12 cellular contexts compared by ENCODE assay signal in the genomic region with DNA sequence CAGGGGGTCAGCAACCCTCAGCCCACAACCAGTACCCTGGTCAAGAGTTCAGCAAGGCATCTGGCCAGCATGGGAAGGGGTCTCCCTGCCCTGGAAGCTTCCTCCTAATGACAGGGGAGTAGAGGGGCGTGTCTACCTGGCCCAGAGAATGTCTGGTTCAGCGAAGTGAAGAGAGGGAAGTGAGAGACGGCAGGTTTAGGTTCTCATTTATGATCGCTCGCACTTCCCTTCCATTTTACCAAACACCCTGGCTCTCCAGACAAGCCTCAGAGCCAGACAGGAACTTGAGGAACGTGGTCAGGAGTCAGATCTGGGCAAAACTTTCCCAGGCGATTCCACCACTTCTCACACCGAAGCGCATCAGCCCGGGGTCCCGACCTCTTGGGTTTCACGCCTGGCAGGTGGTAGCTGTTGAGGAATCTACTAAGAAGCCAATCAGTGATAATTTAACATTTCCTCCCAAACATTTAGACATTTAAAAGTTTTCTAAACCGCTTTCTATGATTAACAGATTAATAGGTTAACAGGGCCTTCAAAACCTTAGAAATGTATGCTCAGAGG. TPM values are rescaled to one million over a fixed set of nuclear protein-coding genes. Genes with fewer than 3 reads are reported as not detected.
DNase-seq lines count a peak whose midpoint lies in the region; ATAC-seq and TF ChIP-seq lines count a peak whose summit lies in the region.
"Had no signal": no experiment of that assay in that cellular context is flagged by ENCODE, and none has a peak within 500 bp of the region (broad histone marks: within the 10 kb centered on the region; RNA-seq: fewer than 3 reads in every experiment).

No MANE protein-coding gene starts in this region.

- H3K9ac ChIP-seq in BLaER1 treated with 17β-estradiol and CSF1 and Interleukin-3, amounts not matched to agents 10 nM and 100 nM = peak overlapping the region in 1 of 11 experiments; percentile 40; a peak in 2 of 22 replicates

- H3K36me3 ChIP-seq in BLaER1 treated with 17β-estradiol and CSF1 and Interleukin-3, amounts not matched to agents 10 nM and 100 nM = peaks cover 0 to 40% (median 17%) of the 10 kb centered on the region in 11 experiments; a peak in 16 of 22 replicates
- peaks cover 0 to 10% (median 8%) of the 10 kb centered on the region in 4 donors for H3K36me3 ChIP-seq in esophagus muscularis mucosa
- no peaks in the 10 kb centered on the region for H3K36me3 ChIP-seq in gastrocnemius medialis
- peaks cover 5% of the 10 kb centered on the region for H3K36me3 ChIP-seq in effector memory CD4-positive, alpha-beta T cell (ENCODE audit: control insufficient read depth, insufficient read depth, low read length)

- in situ Hi-C loops in gastrocnemius medialis (cut with MboI; ENCODE audit: low sequenced_read_pairs in 4 of 4) = no loop called here

- WGBS in esophagus muscularis mucosa = 52% methylated on average over 13 of the region's 13 CpGs

- no peak overlapping the region for H3K27ac ChIP-seq in BLaER1 treated with 17β-estradiol and CSF1 and Interleukin-3, amounts not matched to agents 10 nM and 100 nM
- H3K27ac ChIP-seq in esophagus muscularis mucosa (replicated peaks in 1 of 4) = peak overlapping the region; percentile 90 to 98 (median 97)
- H3K27ac ChIP-seq in gastrocnemius medialis = peak overlapping the region in 3 of 4 donors; percentile 10 to 66 (median 18)
- no peak overlapping the region for H3K27ac ChIP-seq in caudate nucleus (ENCODE audit: low read depth, low read length)
- no peak overlapping the region for H3K27ac ChIP-seq in effector memory CD4-positive, alpha-beta T cell (ENCODE audit: insufficient read depth, low read length, poor library complexity, severe bottlenecking)

- peaks cover 72 to 98% (median 80%) of the 10 kb centered on the region in 10 experiments for H3K4me1 ChIP-seq in BLaER1 treated with 17β-estradiol and CSF1 and Interleukin-3, amounts not matched to agents 10 nM and 100 nM
- H3K4me1 ChIP-seq in esophagus muscularis mucosa = peaks cover 85 to 100% (median 99%) of the 10 kb centered on the region in 4 donors
- peaks cover 21 to 32% of the 10 kb centered on the region in 2 donors for H3K4me1 ChIP-seq in gastrocnemius medialis
- H3K4me1 ChIP-seq in effector memory CD4-positive, alpha-beta T cell (ENCODE audit: control insufficient read depth, insufficient read depth, low read length, poor library complexity, severe bottlenecking) = peaks cover 2% of the 10 kb centered on the region

- DNase-seq in MV-4-11 (lab: John Stamatoyannopoulos, UW) = peak; percentile 66
- no peak for DNase-seq in esophagus muscularis mucosa (ENCODE audit: extremely low spot score)
- no peak for DNase-seq in gastrocnemius medialis
- no peak for DNase-seq in T-helper 2 cell
- DNase-seq in caudate nucleus (lab: John Stamatoyannopoulos, UW) = no peak
- DNase-seq in effector memory CD4-positive, alpha-beta T cell = no peak
- DNase-seq: activated CD4-positive, alpha-beta T cell treated with anti-CD3 and anti-CD28 coated beads for 48 hours; activated effector memory CD4-positive, alpha-beta T cell treated with Interleukin-2 at 50 U/mL for 16 hours; NCI-H2171 treated with DMSO at 0.1 percent for 48 hours had no signal

- no peaks in the 10 kb centered on the region for H3K27me3 ChIP-seq in BLaER1 treated with 17β-estradiol and CSF1 and Interleukin-3, amounts not matched to agents 10 nM and 100 nM
- H3K27me3 ChIP-seq in esophagus muscularis mucosa (no peaks in the 10 kb centered on the region), gastrocnemius medialis (no peaks in the 10 kb centered on the region)
- H3K27me3 ChIP-seq in effector memory CD4-positive, alpha-beta T cell (replicated peaks; ENCODE audit: control insufficient read depth, insufficient read depth, low read length, poor library complexity, severe bottlenecking) = no peaks in the 10 kb centered on the region

- no peak for TF ChIP-seq POLR2A in esophagus muscularis mucosa (IDR thresholded peaks at IDR 0.05; ENCODE audit: low read depth)
- TF ChIP-seq POLR2A in gastrocnemius medialis (IDR thresholded peaks at IDR 0.05) = no peak

- H4K20me1 ChIP-seq in BLaER1 treated with 17β-estradiol and CSF1 and Interleukin-3, amounts not matched to agents 10 nM and 100 nM = peaks cover 44 to 99% (median 89%) of the 10 kb centered on the region in 11 experiments

- TF ChIP-seq EP300 in esophagus muscularis mucosa (IDR thresholded peaks at IDR 0.05) = no peak

- H3K4me3 ChIP-seq in BLaER1 treated with 17β-estradiol and CSF1 and Interleukin-3, amounts not matched to agents 10 nM and 100 nM = no peak overlapping the region
- peak overlapping the region in 1 of 4 donors; percentile 8 for H3K4me3 ChIP-seq in esophagus muscularis mucosa
- no peak overlapping the region for H3K4me3 ChIP-seq in gastrocnemius medialis
- H3K4me3 ChIP-seq in effector memory CD4-positive, alpha-beta T cell (ENCODE audit: insufficient read depth, low read depth, low read length, poor library complexity, severe bottlenecking) = no peak overlapping the region
- H3K4me3 ChIP-seq: K562 had no signal

- no peaks in the 10 kb centered on the region for H3K9me3 ChIP-seq in BLaER1 treated with 17β-estradiol and CSF1 and Interleukin-3, amounts not matched to agents 10 nM and 100 nM (replicated peaks in 1 of 11)
- H3K9me3 ChIP-seq in esophagus muscularis mucosa = no peaks in the 10 kb centered on the region
- no peaks in the 10 kb centered on the region for H3K9me3 ChIP-seq in gastrocnemius medialis
- no peaks in the 10 kb centered on the region for H3K9me3 ChIP-seq in effector memory CD4-positive, alpha-beta T cell (ENCODE audit: control insufficient read depth, low read length)

- ATAC-seq in gastrocnemius medialis (no peak), GM18520 (IDR thresholded peaks at IDR 0.05; ENCODE audit: unreplicated experiment) (no peak)
- ATAC-seq: K562 had no signal

- TF ChIP-seq CTCF in esophagus muscularis mucosa (IDR thresholded peaks at IDR 0.05) (no peak), gastrocnemius medialis (IDR thresholded peaks at IDR 0.05 in 4 of 5, conservative IDR thresholded peaks at IDR 0.05 in 1 of 5) (no peak)

- H3K4me2 ChIP-seq in BLaER1 treated with 17β-estradiol and CSF1 and Interleukin-3, amounts not matched to agents 10 nM and 100 nM = peak overlapping the region; percentile 50 to 89 (median 67); a peak in 21 of 22 replicates

- intact Hi-C loops in esophagus muscularis mucosa (cut with DNase I) (no loop called here), gastrocnemius medialis (cut with DNase I; ENCODE audit: low total_unique reads) (no loop called here)

RNA-seq across cellular contexts. Expression of a gene that starts 21.3 kb away (rescaled TPM):
- 1,000 to 10,000 TPM in 3 of 4 donors, 100 to 1,000 TPM in 1; 958 to 2,110 (median 1,439) TPM for total RNA-seq in esophagus muscularis mucosa
- 10 to 100 TPM; 10.0 to 17.3 (median 14.1) TPM for total RNA-seq in gastrocnemius medialis

Comparison
In these comparisons a context has a peak if more than half of its experiments do, and no peak if none do; other contexts are left out.
1. H3K27ac ChIP-seq: peak in esophagus muscularis mucosa (4 of 4) and gastrocnemius medialis (3 of 4); none in BLaER1 treated with 17β-estradiol and CSF1 and Interleukin-3, amounts not matched to agents 10 nM and 100 nM (0 of 11), caudate nucleus (single experiment) and effector memory CD4-positive, alpha-beta T cell (single experiment).
2. RNA of a gene that starts 21.3 kb away (total RNA-seq): 958 to 2,110 TPM in esophagus muscularis mucosa; 10.0 to 17.3 TPM in gastrocnemius medialis; every median in the first group is over 10 times any median in the second.